ENCODE assay signal across 8 cellular contexts in the genomic region with DNA sequence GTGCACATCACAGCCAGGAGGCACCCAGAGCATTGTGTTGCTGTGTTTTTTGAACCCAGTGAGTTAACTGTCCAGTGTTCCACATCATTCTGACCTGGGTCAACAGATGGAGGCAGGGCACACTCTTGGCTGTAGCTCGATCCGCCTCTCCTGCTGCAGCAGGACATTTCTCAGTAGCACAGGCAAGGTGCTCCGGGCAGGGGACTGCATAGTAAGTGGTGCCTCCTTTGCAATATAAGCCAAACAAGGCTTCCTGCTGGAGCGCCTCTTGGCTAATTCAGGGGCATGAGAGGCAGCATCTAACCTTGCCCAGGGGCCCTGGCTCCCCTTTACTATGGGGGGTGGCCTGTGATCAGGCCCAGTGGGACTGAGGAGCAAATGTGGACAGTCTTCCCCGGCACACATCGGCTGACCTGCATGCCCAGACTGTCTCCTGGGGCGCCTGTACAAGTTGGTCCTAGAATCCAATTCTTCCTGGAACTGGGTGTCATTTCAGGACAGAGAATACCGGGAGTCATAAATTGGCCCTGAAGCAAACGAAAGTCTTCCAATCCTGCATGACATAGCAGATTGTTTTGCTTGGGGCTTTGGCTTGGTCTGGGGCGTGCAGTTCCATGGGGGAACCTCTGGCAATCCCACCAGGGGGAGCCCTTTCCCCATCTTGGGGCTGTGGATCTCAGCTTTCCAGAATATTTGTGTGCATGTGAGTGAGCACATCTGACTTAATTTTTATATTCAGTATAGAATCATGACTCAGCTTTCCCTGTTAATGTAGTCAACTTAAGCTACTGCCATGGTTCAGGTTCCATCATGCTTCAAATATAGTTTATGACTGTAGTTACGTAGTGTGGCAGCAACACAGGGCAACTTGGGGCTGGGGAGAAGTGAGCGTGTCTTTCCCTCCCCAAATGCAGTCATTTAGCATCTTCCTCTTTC. TPM values are rescaled to one million over a fixed set of nuclear protein-coding genes. Genes with fewer than 3 reads are reported as not detected.
DNase-seq lines count a peak whose midpoint lies in the region; ATAC-seq and TF ChIP-seq lines count a peak whose summit lies in the region.

No MANE protein-coding gene starts in this region.

- WGBS in endodermal cell (ENCODE audit: insufficient coverage in 1 of 2, insufficient read length in 1 of 2), 2 experiments, result 63 to 67% methylated on average over 9 to 12 of the region's 12 CpGs

- H3K27ac Mint-ChIP-seq in activated CD8-positive, alpha-beta memory T cell treated with anti-CD3 and anti-CD28 coated beads, Interleukin-2, amount 10 ng/mL, durations not matched to agents 7 days and 5 days, result peak overlapping the region; percentile 98
- peak overlapping the region; percentile 85 for H3K27ac Mint-ChIP-seq in endodermal cell

- H3K9me3 ChIP-seq in HEK293 (ENCODE audit: control insufficient read depth, insufficient read depth, low read depth, low read length), result no peaks in the 10 kb centered on the region
- no peaks in the 10 kb centered on the region for H3K9me3 ChIP-seq in endodermal cell (ENCODE audit: control insufficient read depth, low read length)

- peak; percentile 79 for TF ChIP-seq CTCF in HEK293 (tag by site-specific recombination; IDR thresholded peaks at IDR 0.05)
- peak; percentile 97 for TF ChIP-seq CTCF in endodermal cell (conservative IDR thresholded peaks at IDR 0.05)

- POLR2A ChIA-PET in HEK293 (lab: Yijun Ruan, JAX), result interaction anchor here (0.9 to 3.2 kb wide), 4 partner anchors 14 to 86 kb away, joined by 3 to 9 read pairs (median 6); partner anchors contain the start of genes IER3 and VARS2

- peaks cover 13% of the 10 kb centered on the region for H3K36me3 Mint-ChIP-seq in activated CD8-positive, alpha-beta memory T cell treated with anti-CD3 and anti-CD28 coated beads, Interleukin-2, amount 10 ng/mL, durations not matched to agents 7 days and 5 days
- no peaks in the 10 kb centered on the region for H3K36me3 Mint-ChIP-seq in endodermal cell (ENCODE audit: low read depth)

- no peaks in the 10 kb centered on the region for H3K9me3 Mint-ChIP-seq in activated CD8-positive, alpha-beta memory T cell treated with anti-CD3 and anti-CD28 coated beads, Interleukin-2, amount 10 ng/mL, durations not matched to agents 7 days and 5 days (ENCODE audit: low read depth)
- H3K9me3 Mint-ChIP-seq in endodermal cell, result no peaks in the 10 kb centered on the region

- peak; percentile 83 for ATAC-seq in activated CD8-positive, alpha-beta memory T cell treated with anti-CD3 and anti-CD28 coated beads, Interleukin-2, amount 10 ng/mL, durations not matched to agents 7 days and 5 days

- H3K27ac ChIP-seq in HEK293 (ENCODE audit: extremely low read depth, low read depth, low read length) (no peak overlapping the region), endodermal cell (ENCODE audit: low read depth, low read length) (no peak overlapping the region)

- H3K4me3 Mint-ChIP-seq in activated CD8-positive, alpha-beta memory T cell treated with anti-CD3 and anti-CD28 coated beads, Interleukin-2, amount 10 ng/mL, durations not matched to agents 7 days and 5 days, result peak overlapping the region; percentile 82
- H3K4me3 Mint-ChIP-seq in endodermal cell, result no peak overlapping the region

- H3K27me3 Mint-ChIP-seq in activated CD8-positive, alpha-beta memory T cell treated with anti-CD3 and anti-CD28 coated beads, Interleukin-2, amount 10 ng/mL, durations not matched to agents 7 days and 5 days, result no peaks in the 10 kb centered on the region
- no peaks in the 10 kb centered on the region for H3K27me3 Mint-ChIP-seq in endodermal cell (ENCODE audit: insufficient read depth)

- no peak overlapping the region for H3K9ac ChIP-seq in endodermal cell (ENCODE audit: extremely low read depth, low read length, poor library complexity, severe bottlenecking)

- H3K4me1 ChIP-seq in HEK293 (ENCODE audit: control insufficient read depth, insufficient read depth, low read length) (no peaks in the 10 kb centered on the region), endodermal cell (ENCODE audit: control insufficient read depth, insufficient read depth, low read length) (peaks cover 4% of the 10 kb centered on the region)

- H3K27me3 ChIP-seq in endodermal cell (ENCODE audit: control insufficient read depth, insufficient read depth, low read length, poor library complexity, severe bottlenecking), result no peaks in the 10 kb centered on the region

- peaks cover 56% of the 10 kb centered on the region for H3K4me1 Mint-ChIP-seq in activated CD8-positive, alpha-beta memory T cell treated with anti-CD3 and anti-CD28 coated beads, Interleukin-2, amount 10 ng/mL, durations not matched to agents 7 days and 5 days
- peaks cover 10% of the 10 kb centered on the region for H3K4me1 Mint-ChIP-seq in endodermal cell

- no peaks in the 10 kb centered on the region for H3K36me3 ChIP-seq in HEK293 (ENCODE audit: control insufficient read depth in 2 of 2, insufficient read depth in 1 of 2, low read length in 2 of 2)
- H3K36me3 ChIP-seq in endodermal cell (ENCODE audit: control insufficient read depth, insufficient read depth, low read length), result no peaks in the 10 kb centered on the region

- H3K4me3 ChIP-seq in HEK293 (ENCODE audit: low read depth, low read length) (no peak overlapping the region), endodermal cell (ENCODE audit: low read length) (no peak overlapping the region)

- CTCF ChIA-PET in HEK293 (lab: Yijun Ruan, JAX), result interaction anchor here (0.6 to 20.6 kb wide), 49 partner anchors 8 to 375 kb away, joined by 3 to 332 read pairs (median 5); partner anchors contain the start of genes DDR1, FLOT1, IER3 and VARS2
- CTCF ChIA-PET in activated CD8-positive, alpha-beta memory T cell treated with anti-CD3 and anti-CD28 coated beads, Interleukin-2, amount 10 ng/mL, durations not matched to agents 7 days and 5 days (lab: Charles Lee), result interaction anchor here (0.5 to 13.1 kb wide), 28 partner anchors 8 to 346 kb away, joined by 3 to 191 read pairs (median 4); partner anchors contain the start of genes DDR1, GTF2H4, IER3 and VARS2

- DNase-seq in Ammon's horn (ENCODE audit: low spot score), result peak; percentile 87
- DNase-seq in NOMO-1 treated with DMSO at 0.1 percent for 48 hours (lab: John Stamatoyannopoulos, UW; ENCODE audit: unreplicated experiment), result peak; percentile 57
- DNase-seq in activated CD8-positive, alpha-beta memory T cell treated with anti-CD3 and anti-CD28 coated beads, Interleukin-2, amount 10 ng/mL, durations not matched to agents 7 days and 5 days, result peak; percentile 86
- peak; percentile 94 for DNase-seq in endodermal cell
- DNase-seq in mesenteric fat pad (ENCODE audit: low spot score), result peak; percentile 92
- peak; percentile 78 to 88 (median 81) for DNase-seq in stimulated activated CD4-positive, alpha-beta T cell treated with anti-CD3 and anti-CD28 coated beads, TNF-alpha, amount 100 ng/mL, for 48 hours (ENCODE audit: low read depth in 3 of 3)
- DNase-seq in NCI-H2107 treated with DMSO at 0.1 percent for 48 hours (lab: John Stamatoyannopoulos, UW; ENCODE audit: unreplicated experiment), result no peak

TF ChIP-seq in HEK293, 187 proteins besides CTCF, POLR2A, EP300 and RAD21 (continues in another document):
- TF ChIP-seq ZEB2 (tag by site-specific recombination; IDR thresholded peaks at IDR 0.05), result peak; percentile 30; the same call in 1 of the 2 replicates
- TF ChIP-seq ZNF791 (tag by site-specific recombination; IDR thresholded peaks at IDR 0.05), result no peak
- TF ChIP-seq PRDM10 (tag by site-specific recombination; IDR thresholded peaks at IDR 0.05), result 0 out of 2 replicates have a peak, but pooled peaks have one; percentile 28
- TF ChIP-seq ZFP37 (tag by site-specific recombination; IDR thresholded peaks at IDR 0.05), result 0 out of 2 replicates have a peak, but pooled peaks have one; percentile 24
- TF ChIP-seq ZBTB8A (tag by site-specific recombination; IDR thresholded peaks at IDR 0.05), result peak; percentile 38
- 0 out of 2 replicates have a peak, but pooled peaks have one; percentile 36 for TF ChIP-seq ZNF629 (tag by site-specific recombination; IDR thresholded peaks at IDR 0.05)
- peak; percentile 48; the same call in 1 of the 2 replicates for TF ChIP-seq SP7 (tag by site-specific recombination; IDR thresholded peaks at IDR 0.05)
- TF ChIP-seq ZNF660 (tag by site-specific recombination; IDR thresholded peaks at IDR 0.05), result peak; percentile 83
- TF ChIP-seq KLF8 (tag by site-specific recombination; IDR thresholded peaks at IDR 0.05), result no peak
- peak; percentile 69 for TF ChIP-seq ZNF335 (tag by site-specific recombination; conservative IDR thresholded peaks at IDR 0.05)
- no peak for TF ChIP-seq ZFP3 (tag by site-specific recombination; IDR thresholded peaks at IDR 0.05; ENCODE audit: low read depth)
- peak; percentile 43; the same call in 1 of the 2 replicates for TF ChIP-seq ZSCAN30 (tag by site-specific recombination; IDR thresholded peaks at IDR 0.05)

RNA-seq across cellular contexts. Expression of gene DDR1, which starts 56.0 kb away (rescaled TPM):
- total RNA-seq in activated CD8-positive, alpha-beta memory T cell treated with anti-CD3 and anti-CD28 coated beads, Interleukin-2, amount 10 ng/mL, durations not matched to agents 7 days and 5 days, result 1 to 10 TPM; 3.8 to 4.9 TPM
- total RNA-seq in endodermal cell (100 to 1,000 TPM; 140 to 151 TPM), mesenteric fat pad (82.1 TPM)
- 299 TPM for polyA plus RNA-seq in endodermal cell (2013, experiment 1 of 2)
- 288 TPM for polyA plus RNA-seq in endodermal cell (2013, experiment 2 of 2)

Comparison
In these comparisons a context has a peak if more than half of its experiments do, and no peak if none do; other contexts are left out.
1. RNA of gene DDR1, which starts 56.0 kb away (total RNA-seq): 140 to 151 TPM in endodermal cell and 82.1 TPM in mesenteric fat pad (single experiment); 3.8 to 4.9 TPM in activated CD8-positive, alpha-beta memory T cell treated with anti-CD3 and anti-CD28 coated beads, Interleukin-2, amount 10 ng/mL, durations not matched to agents 7 days and 5 days; every median in the first group is over 10 times any median in the second.